In genomic region chr11:10899542-10899830, GRCh38 we compare ENCODE assay signal across 8 cellular contexts. TPM values are rescaled to one million over a fixed set of nuclear protein-coding genes. Genes with fewer than 3 reads are reported as not detected.
DNase-seq lines count a peak whose midpoint lies in the region; ATAC-seq, FAIRE-seq and TF ChIP-seq lines count a peak whose summit lies in the region.

No MANE protein-coding gene starts in this region.

- H3K4me3 ChIP-seq in AG10803 (ENCODE audit: low read length) (peak overlapping the region; percentile 23), LNCaP clone FGC (ENCODE audit: low read depth, low read length) (0 out of 2 replicates have a peak overlapping the region, but pooled peaks have one; percentile 4), GM12878 (no peak overlapping the region), muscle layer of colon (ENCODE audit: low read depth in 1 of 2, low read length in 2 of 2) (peak overlapping the region; percentile 6 to 15)
- H3K4me3 ChIP-seq in effector memory CD4-positive, alpha-beta T cell (ENCODE audit: insufficient read depth, low read depth, low read length, poor library complexity, severe bottlenecking) = no peak overlapping the region
- no peak overlapping the region for H3K4me3 ChIP-seq in CD8-positive, alpha-beta T cell (ENCODE audit: low read depth, low read length)

- TF ChIP-seq POLR2A in GM12878 (IDR thresholded peaks at IDR 0.05; ENCODE audit: low read depth, low read length) = no peak

- no peak overlapping the region for H2AFZ ChIP-seq in GM12878 (ENCODE audit: control insufficient read depth, low read depth, low read length)

- DNase-seq in AG10803 (ENCODE audit: low read depth) (no peak), LNCaP clone FGC (ENCODE audit: low read depth) (no peak), GM12878 (ENCODE audit: low read depth, low spot score) (no peak)
- no peak for DNase-seq in effector memory CD4-positive, alpha-beta T cell
- DNase-seq in effector CD8-positive, alpha-beta T cell (lab: John Stamatoyannopoulos, UW) = no peak
- DNase-seq in CD8-positive, alpha-beta T cell = no peak

- ATAC-seq in GM12878 (peak; percentile 64), GM21576 (IDR thresholded peaks at IDR 0.05; ENCODE audit: unreplicated experiment) (no peak)
- ATAC-seq in CD8-positive, alpha-beta T cell = no peak

- H3K9me3 Mint-ChIP-seq in CD8-positive, alpha-beta T cell = no peaks in the 10 kb centered on the region

- CTCF ChIA-PET in GM12878 (lab: Yijun Ruan, JAX) = interaction anchor here (1.1 to 1.7 kb wide), 2 partner anchors 28 to 107 kb away, joined by 3 to 4 read pairs; no protein-coding TSS in a partner anchor
- CTCF ChIA-PET in CD8-positive, alpha-beta T cell (lab: Charles Lee) = no interaction called here

- H4K20me1 ChIP-seq in GM12878 (ENCODE audit: control insufficient read depth, insufficient read depth) = no peaks in the 10 kb centered on the region

- peaks cover 4% of the 10 kb centered on the region for H3K27me3 Mint-ChIP-seq in CD8-positive, alpha-beta T cell (ENCODE audit: low read depth)

- no peak overlapping the region for H3K4me2 ChIP-seq in GM12878 (ENCODE audit: control insufficient read depth, insufficient read depth)

- SMC1A ChIA-PET in GM12878 (lab: Charles Lee; ENCODE audit: uncharacterized antibody, unreplicated experiment) = interaction anchor here (0.6 to 1.5 kb wide), 2 partner anchors 21 kb away, joined by 3 to 4 read pairs; no protein-coding TSS in a partner anchor

- H3K9ac ChIP-seq in GM12878 (ENCODE audit: control insufficient read depth, insufficient read depth, low read length) (no peak overlapping the region), muscle layer of colon (ENCODE audit: low read length) (peak overlapping the region; percentile 34)

- H3K36me3 ChIP-seq in GM12878 (ENCODE audit: control insufficient read depth in 2 of 2, insufficient read depth in 2 of 2, low read length in 1 of 2) (no peaks in the 10 kb centered on the region), muscle layer of colon (ENCODE audit: insufficient read depth, low read length) (no peaks in the 10 kb centered on the region)
- H3K36me3 ChIP-seq in effector memory CD4-positive, alpha-beta T cell (ENCODE audit: control insufficient read depth, insufficient read depth, low read length) = no peaks in the 10 kb centered on the region
- H3K36me3 ChIP-seq in CD8-positive, alpha-beta T cell (ENCODE audit: insufficient read depth, low read length) = no peaks in the 10 kb centered on the region

- in situ Hi-C loops in GM12878 (cut with MboI) = no loop called here

- RAD21 ChIA-PET in GM12878 (lab: Charles Lee; ENCODE audit: unreplicated experiment) = interaction anchor here (0.6 to 1.8 kb wide), 2 partner anchors 89 to 91 kb away, joined by 4 to 5 read pairs; partner anchors contain the start of gene EIF4G2

- TF ChIP-seq EP300 in GM12878 (IDR thresholded peaks at IDR 0.05; ENCODE audit: borderline replicate concordance in 1 of 2, control insufficient read depth in 1 of 2, low read depth in 2 of 2, low read length in 2 of 2) = no peak

- no peaks in the 10 kb centered on the region for H3K4me1 Mint-ChIP-seq in CD8-positive, alpha-beta T cell (ENCODE audit: low read depth)

- TF ChIP-seq CTCF in AG10803 (conservative IDR thresholded peaks at IDR 0.05; ENCODE audit: low read length) (no peak), LNCaP clone FGC (IDR thresholded peaks at IDR 0.05; ENCODE audit: control insufficient read depth, extremely low read depth, insufficient read depth) (no peak), GM12878 (IDR thresholded peaks at IDR 0.05 in 2 of 3, conservative IDR thresholded peaks at IDR 0.05 in 1 of 3; ENCODE audit: control insufficient read depth in 2 of 3, extremely low read depth in 1 of 3, insufficient read depth in 1 of 3, low read depth in 3 of 3, low read length in 3 of 3) (no peak)
- TF ChIP-seq CTCF in CD8-positive, alpha-beta T cell (IDR thresholded peaks at IDR 0.05) = no peak

- no peak overlapping the region for H3K27ac Mint-ChIP-seq in CD8-positive, alpha-beta T cell

- no peaks in the 10 kb centered on the region for H3K79me2 ChIP-seq in GM12878 (ENCODE audit: control insufficient read depth, insufficient read depth, low read length)

- H3K4me1 ChIP-seq in GM12878 (ENCODE audit: control insufficient read depth, insufficient read depth, low read length) (no peaks in the 10 kb centered on the region; the same call in 1 of the 2 replicates), muscle layer of colon (ENCODE audit: insufficient read depth, low read length) (peaks cover 38% of the 10 kb centered on the region)
- H3K4me1 ChIP-seq in effector memory CD4-positive, alpha-beta T cell (ENCODE audit: control insufficient read depth, insufficient read depth, low read length, poor library complexity, severe bottlenecking) = no peaks in the 10 kb centered on the region
- peaks cover 8% of the 10 kb centered on the region for H3K4me1 ChIP-seq in CD8-positive, alpha-beta T cell (ENCODE audit: insufficient read depth, low read length)

- no peaks in the 10 kb centered on the region for H3K36me3 Mint-ChIP-seq in CD8-positive, alpha-beta T cell

- BruUV-seq in GM12878 (replicated peaks; lab: Mats Ljungman, UMichigan) = no TSS peak

- FAIRE-seq in GM12878 (lab: Jason Lieb, UNC) = no peak

- no peaks in the 10 kb centered on the region for H3K9me3 ChIP-seq in GM12878 (replicated peaks; ENCODE audit: control insufficient read depth, insufficient read depth, low read length)
- no peaks in the 10 kb centered on the region for H3K9me3 ChIP-seq in muscle layer of colon (ENCODE audit: low read length)
- H3K9me3 ChIP-seq in effector memory CD4-positive, alpha-beta T cell (ENCODE audit: control insufficient read depth, low read length) = no peaks in the 10 kb centered on the region
- H3K9me3 ChIP-seq in CD8-positive, alpha-beta T cell (ENCODE audit: low read length) = no peaks in the 10 kb centered on the region

- H3K27me3 ChIP-seq in GM12878 (replicated peaks in 1 of 2; ENCODE audit: control insufficient read depth in 2 of 2, insufficient read depth in 2 of 2, low read length in 1 of 2) (no peaks in the 10 kb centered on the region), muscle layer of colon (ENCODE audit: control insufficient read depth in 1 of 2, insufficient read depth in 2 of 2, low read length in 2 of 2) (no peaks in the 10 kb centered on the region)
- H3K27me3 ChIP-seq in effector memory CD4-positive, alpha-beta T cell (replicated peaks; ENCODE audit: control insufficient read depth, insufficient read depth, low read length, poor library complexity, severe bottlenecking) = no peaks in the 10 kb centered on the region
- no peaks in the 10 kb centered on the region for H3K27me3 ChIP-seq in CD8-positive, alpha-beta T cell (ENCODE audit: insufficient read depth, low read length)

- no peak for TF ChIP-seq RAD21 in GM12878 (IDR thresholded peaks at IDR 0.05; ENCODE audit: insufficient read depth, low read depth, low read length)

- POLR2A ChIA-PET in GM12878 (lab: Charles Lee) = interaction anchor here (2.3 kb wide), 1 partner anchor 41 kb away, joined by 11 read pairs; the partner anchor contains the start of gene ZBED5
- POLR2A ChIA-PET in CD8-positive, alpha-beta T cell (lab: Charles Lee) = interaction anchor here (1.6 kb wide), 1 partner anchor 91 kb away, joined by 5 read pairs; the partner anchor contains the start of gene EIF4G2

- H3K27ac ChIP-seq in GM12878 (ENCODE audit: control insufficient read depth, insufficient read depth) = no peak overlapping the region
- peak overlapping the region; percentile 85 for H3K27ac ChIP-seq in muscle layer of colon (ENCODE audit: low read depth, low read length)
- no peak overlapping the region for H3K27ac ChIP-seq in effector memory CD4-positive, alpha-beta T cell (ENCODE audit: insufficient read depth, low read length, poor library complexity, severe bottlenecking)
- H3K27ac ChIP-seq in CD8-positive, alpha-beta T cell (ENCODE audit: low read depth, low read length) = no peak overlapping the region

- WGBS in GM12878 (ENCODE audit: insufficient coverage, insufficient replicate concordance, low lambda C conversion rate, missing lambda C conversion rate) = 71% methylated on average over 4 of the region's 4 CpGs

- no peak overlapping the region for H3K4me3 Mint-ChIP-seq in CD8-positive, alpha-beta T cell

- intact Hi-C loops in GM12878 (cut with micrococcal nuclease; ENCODE audit: unreplicated experiment) = no loop called here
- intact Hi-C loops in CD8-positive, alpha-beta T cell (cut with DNase I, micrococcal nuclease) = no loop called here

TF ChIP-seq in GM12878, 131 proteins besides CTCF, POLR2A, EP300 and RAD21 (continues in another document):
- no peak for TF ChIP-seq EGR1 (IDR thresholded peaks at IDR 0.05; ENCODE audit: borderline replicate concordance in 1 of 2, low read depth in 2 of 2, low read length in 2 of 2)

RNA-seq across cellular contexts. Expression of gene ZBED5, which starts 41.6 kb away (rescaled TPM):
- total RNA-seq in GM12878 (2013; cell fraction: nucleolus; rRNA removed) = 77.1 and 90.7 TPM in 2 replicates
- total RNA-seq in GM12878 (2014; rRNA removed) = 35.0 and 35.8 TPM in 2 replicates
- total RNA-seq in GM12878 (2014; rRNA removed; fragmentation: Illumina TruSeq; extraction: Trizol) = 35.3 and 35.9 TPM in 2 replicates
- total RNA-seq in GM12878 (2021) = 42.2 and 42.8 TPM in 2 replicates
- 13.7 TPM for polyA plus RNA-seq in GM12878 (2011; ENCODE audit: low read depth)
- 86.8 and 113 TPM in 2 replicates for polyA plus RNA-seq in GM12878 (2011; rRNA removed)
- 28.1 and 37.7 TPM in 2 replicates for polyA plus RNA-seq in GM12878 (2011; cell fraction: cytosol; rRNA removed)
- 57.0 and 82.2 TPM in 2 replicates for polyA plus RNA-seq in GM12878 (2011; cell fraction: nucleus; rRNA removed)
- polyA plus RNA-seq in GM12878 (2012) = 18.9 and 25.7 TPM in 2 replicates
- polyA plus RNA-seq in GM12878 (2014; fragmentation: Illumina TruSeq; extraction: Trizol) = 39.3 and 51.6 TPM in 2 replicates
- 10 to 100 TPM; 27.3 to 29.4 TPM for polyA plus RNA-seq in GM12878 (2014; fragmentation: Nextera tagmentation; extraction: Ambion mirVana)
- polyA plus RNA-seq in GM12878 (2014; rRNA removed) = 27.4 and 34.4 TPM in 2 replicates
- 10 to 100 TPM; 40.2 to 45.8 TPM for polyA plus RNA-seq in GM12878 (2016; fragmentation: Nextera tagmentation; extraction: Ambion mirVana)
- 69.0 and 135 TPM in 2 replicates for polyA minus RNA-seq in GM12878 (2011; rRNA and poly(A)+ RNA removed)
- 23.0 TPM in 2 replicates for polyA minus RNA-seq in GM12878 (2011; cell fraction: cytosol; rRNA and poly(A)+ RNA removed)
- 55.5 and 76.3 TPM in 2 replicates for polyA minus RNA-seq in GM12878 (2011; cell fraction: nucleus; rRNA and poly(A)+ RNA removed)
- 10 to 100 TPM; 57.5 to 59.2 TPM for total RNA-seq in CD8-positive, alpha-beta T cell

Comparison
In these comparisons a context has a peak if more than half of its experiments do, and no peak if none do; other contexts are left out.
1. H3K4me3 ChIP-seq: peak in AG10803 (single experiment), LNCaP clone FGC (single experiment) and muscle layer of colon (2 of 2); none in GM12878 (single experiment), effector memory CD4-positive, alpha-beta T cell (single experiment) and CD8-positive, alpha-beta T cell (single experiment).